ENCODE assay signal across 1 cellular context in the genomic region with DNA sequence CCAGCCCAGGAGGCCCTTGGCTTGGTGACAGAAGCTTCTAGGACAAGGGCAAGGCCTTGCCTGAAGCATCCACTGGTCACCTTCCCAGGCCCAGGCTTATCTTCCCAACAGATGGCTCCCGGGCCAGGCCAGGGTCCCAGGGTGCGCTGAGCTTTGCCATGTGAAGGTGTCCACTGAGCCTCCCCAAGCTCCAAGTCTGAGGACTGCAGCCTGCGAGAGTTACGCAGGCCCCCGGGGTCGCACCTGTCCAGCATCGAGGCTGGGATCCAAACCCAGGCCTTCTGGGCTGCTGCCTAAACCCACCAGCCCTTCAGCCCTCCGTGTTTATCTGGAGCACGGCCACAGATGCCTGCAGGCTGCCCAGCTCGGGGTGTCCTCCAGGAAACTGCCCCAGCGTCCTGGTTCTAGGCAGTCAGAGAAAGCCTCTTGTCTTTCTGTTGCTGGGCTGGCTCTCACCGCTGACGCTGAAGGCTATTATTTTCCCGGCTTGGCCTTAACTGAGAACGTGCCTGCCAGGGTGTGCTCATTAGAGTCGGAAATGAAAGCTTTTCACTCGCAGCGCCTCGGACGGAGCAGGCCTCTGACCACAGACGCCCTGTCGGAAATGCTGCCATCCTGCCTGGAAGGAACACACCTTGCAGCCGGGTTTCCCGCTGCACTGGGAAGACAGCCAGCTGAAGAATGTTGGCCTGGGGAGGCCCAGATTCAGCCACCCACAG.
TF ChIP-seq lines count a peak whose summit lies in the region.

No MANE protein-coding gene starts in this region.

TF ChIP-seq in K562, 482 proteins besides CTCF, POLR2A, EP300 and RAD21 (continued from another document):
- TF ChIP-seq, protein P1, sequence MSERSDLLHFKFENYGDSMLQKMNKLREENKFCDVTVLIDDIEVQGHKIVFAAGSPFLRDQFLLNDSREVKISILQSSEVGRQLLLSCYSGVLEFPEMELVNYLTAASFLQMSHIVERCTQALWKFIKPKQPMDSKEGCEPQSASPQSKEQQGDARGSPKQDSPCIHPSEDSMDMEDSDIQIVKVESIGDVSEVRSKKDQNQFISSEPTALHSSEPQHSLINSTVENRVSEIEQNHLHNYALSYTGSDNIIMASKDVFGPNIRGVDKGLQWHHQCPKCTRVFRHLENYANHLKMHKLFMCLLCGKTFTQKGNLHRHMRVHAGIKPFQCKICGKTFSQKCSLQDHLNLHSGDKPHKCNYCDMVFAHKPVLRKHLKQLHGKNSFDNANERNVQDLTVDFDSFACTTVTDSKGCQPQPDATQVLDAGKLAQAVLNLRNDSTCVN (CRISPR knock-in tag; IDR thresholded peaks at IDR 0.05) = no peak
